Comparison of ENCODE assay signal across 9 cellular contexts in the genomic region with DNA sequence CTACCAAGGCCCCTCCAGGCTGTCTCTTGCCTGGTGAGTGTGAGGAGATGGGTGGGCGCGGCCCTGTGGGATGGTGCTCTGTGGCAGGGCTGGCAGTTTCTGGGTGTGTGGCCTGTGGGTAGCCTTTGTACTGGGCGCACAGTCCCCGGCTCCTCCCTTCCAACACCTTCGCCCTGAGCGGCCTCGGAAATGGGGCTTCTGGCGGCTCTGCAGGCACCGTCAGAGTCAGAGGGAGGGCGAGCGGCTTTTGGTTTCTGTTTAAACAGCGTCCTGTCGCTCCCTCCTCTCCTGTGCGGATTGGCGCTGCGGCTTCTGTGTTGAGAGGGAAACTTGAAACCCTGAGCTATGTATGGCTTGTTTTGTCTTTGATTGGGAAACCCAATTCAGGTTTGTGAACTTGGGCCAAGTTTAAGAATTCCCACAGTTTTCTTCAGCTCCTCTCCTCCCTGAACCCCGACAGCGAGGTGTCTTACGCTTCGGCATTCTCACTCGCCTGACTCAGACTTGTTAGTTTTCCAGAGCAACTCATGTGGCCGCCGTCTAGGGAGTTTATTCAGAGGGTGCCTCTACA. TPM values are rescaled to one million over a fixed set of nuclear protein-coding genes. Genes with fewer than 3 reads are reported as not detected.
DNase-seq lines count a peak whose midpoint lies in the region; ATAC-seq, FAIRE-seq and TF ChIP-seq lines count a peak whose summit lies in the region.
"Had no signal": no experiment of that assay in that cellular context is flagged by ENCODE, and none has a peak within 500 bp of the region (broad histone marks: within the 10 kb centered on the region; RNA-seq: fewer than 3 reads in every experiment).

No MANE protein-coding gene starts in this region.

- no peaks in the 10 kb centered on the region for H3K27me3 ChIP-seq in mammary epithelial cell (ENCODE audit: insufficient read depth, low read length)

- FAIRE-seq in GM12891 (lab: Jason Lieb, UNC): no peak

- H3K36me3 Mint-ChIP-seq in nephron (ENCODE audit: low read depth): peaks cover 6% of the 10 kb centered on the region

- DNase-seq in AG08396 (ENCODE audit: low spot score): peak; percentile 83
- peak; percentile 38 for DNase-seq in NCI-H69 (lab: John Stamatoyannopoulos, UW)
- peak; percentile 96 for DNase-seq in mammary epithelial cell
- DNase-seq in GM12891 (ENCODE audit: insufficient read length, low spot score): no peak

- no peak for TF ChIP-seq CTCF in mammary epithelial cell (conservative IDR thresholded peaks at IDR 0.05 in 1 of 2, IDR thresholded peaks at IDR 0.05 in 1 of 2; ENCODE audit: extremely low read depth in 1 of 2, insufficient read depth in 1 of 2, low read depth in 1 of 2, low read length in 2 of 2)
- TF ChIP-seq CTCF in nephron (IDR thresholded peaks at IDR 0.05; ENCODE audit: unreplicated experiment in 3 of 3): no peak

- in situ Hi-C loops in mammary epithelial cell (cut with MboI; ENCODE audit: low sequenced_read_pairs in 2 of 2): no loop called here

- H3K36me3 ChIP-seq in mammary epithelial cell (ENCODE audit: insufficient read depth, low read length): no peaks in the 10 kb centered on the region

- peaks cover 20% of the 10 kb centered on the region for H3K79me2 ChIP-seq in mammary epithelial cell (ENCODE audit: insufficient read depth, low read length)

- dilution Hi-C loops in mammary epithelial cell (cut with HindIII; ENCODE audit: low sequenced_read_pairs): no loop called here

- CTCF ChIA-PET in mammary epithelial cell (lab: Charles Lee; ENCODE audit: low non-redundant PET): no interaction called here

- no peak for ATAC-seq in GM19397 (IDR thresholded peaks at IDR 0.05; ENCODE audit: unreplicated experiment)
- no peak for ATAC-seq in HG03097 (IDR thresholded peaks at IDR 0.05; ENCODE audit: low FRiP score, unreplicated experiment)
- ATAC-seq in HG03196 (IDR thresholded peaks at IDR 0.05; ENCODE audit: unreplicated experiment): no peak

- no peaks in the 10 kb centered on the region for H4K20me1 ChIP-seq in mammary epithelial cell (ENCODE audit: insufficient read depth, low read length)

- no peak for TF ChIP-seq POLR2A in GM12891 (IDR thresholded peaks at IDR 0.05; ENCODE audit: low read depth, low read length)

- peak overlapping the region; percentile 49 for H3K9ac ChIP-seq in mammary epithelial cell (ENCODE audit: insufficient read depth, low read length)

- H3K27ac Mint-ChIP-seq in nephron: peak overlapping the region; percentile 40 to 92 (median 62)

- BruUV-seq in mammary epithelial cell (replicated peaks; lab: Mats Ljungman, UMichigan): no TSS peak

- intact Hi-C loops in mammary epithelial cell (cut with micrococcal nuclease): no loop called here

- H3K4me2 ChIP-seq in mammary epithelial cell (ENCODE audit: insufficient read depth, low read depth, low read length): peak overlapping the region; percentile 70

- H3K4me3 ChIP-seq in mammary epithelial cell (replicated peaks in 1 of 3; ENCODE audit: insufficient read depth in 1 of 3, low read depth in 2 of 3, low read length in 3 of 3): peak overlapping the region in 2 of 3 experiments; percentile 10

- H3K27me3 Mint-ChIP-seq in nephron (ENCODE audit: low read depth): peaks cover 9% of the 10 kb centered on the region

- H3K4me1 Mint-ChIP-seq in nephron: peaks cover 21% of the 10 kb centered on the region

- H3K4me3 Mint-ChIP-seq in nephron: peak overlapping the region in 2 of 3 experiments; percentile 31 to 74

- no peaks in the 10 kb centered on the region for H3K4me1 ChIP-seq in mammary epithelial cell (ENCODE audit: insufficient read depth, low read length)

- peak overlapping the region; percentile 10 for H2AFZ ChIP-seq in mammary epithelial cell (ENCODE audit: low read depth, low read length)

- H3K9me3 ChIP-seq in mammary epithelial cell (replicated peaks; ENCODE audit: insufficient read depth, low read length): no peaks in the 10 kb centered on the region

- 52% methylated on average over 21 of the region's 23 CpGs for WGBS in mammary epithelial cell (ENCODE audit: low coverage, missing lambda C conversion rate)

- H3K27ac ChIP-seq in mammary epithelial cell (ENCODE audit: insufficient read depth, low read depth, low read length): peak overlapping the region; percentile 67

- no peaks in the 10 kb centered on the region for H3K9me3 Mint-ChIP-seq in nephron

TF ChIP-seq in GM12891, 5 proteins besides CTCF, POLR2A, EP300 and RAD21:
- no peak for TF ChIP-seq SPI1 (IDR thresholded peaks at IDR 0.05; ENCODE audit: low read depth, low read length)
- TF ChIP-seq POLR2AphosphoS5 (IDR thresholded peaks at IDR 0.05; ENCODE audit: low read depth, low read length): no peak
- TF ChIP-seq PAX5 (IDR thresholded peaks at IDR 0.05; ENCODE audit: insufficient read depth, low read length, severe bottlenecking): no peak
- TF ChIP-seq TAF1 (IDR thresholded peaks at IDR 0.05; ENCODE audit: low read depth, low read length): no peak
- no peak for TF ChIP-seq POU2F2 (IDR thresholded peaks at IDR 0.05; ENCODE audit: low read depth, low read length)

RNA-seq across cellular contexts. Expression of a gene that starts 8.3 kb away (rescaled TPM):
- total RNA-seq in mammary epithelial cell: 1 to 10 TPM in 1 of 2 donors, under 1 TPM in 1; 0.33 to 1.1 TPM
- polyA plus RNA-seq in mammary epithelial cell: 0.23 TPM
- 3.4 TPM for polyA minus RNA-seq in mammary epithelial cell
- 0.04 TPM for polyA plus RNA-seq in GM12891 (2012; ENCODE audit: low read depth, missing spikeins)
- total RNA-seq: M059J had no signal
